In the genomic region with DNA sequence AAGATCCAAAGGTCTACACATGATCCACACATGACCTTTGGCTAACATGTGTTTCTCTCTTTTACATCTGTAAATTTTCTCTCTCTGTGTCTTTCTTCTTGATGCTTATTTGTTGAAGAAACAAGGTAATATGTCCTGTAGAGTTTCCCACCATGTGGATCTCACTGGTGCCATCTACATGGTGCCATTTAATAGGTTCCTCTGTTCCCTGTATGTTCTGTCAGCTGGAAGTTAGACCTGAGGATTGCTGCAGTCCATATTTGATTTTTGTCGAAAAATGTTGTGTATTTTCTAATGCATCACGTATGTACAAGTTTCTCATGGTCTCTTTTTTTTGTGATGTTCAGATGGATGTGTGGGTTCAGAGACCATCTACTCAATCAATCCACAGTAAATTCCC, we compare ENCODE assay signal across 37 cellular contexts. TPM values are rescaled to one million over a fixed set of nuclear protein-coding genes. Genes with fewer than 3 reads are reported as not detected.
"Had no signal": no experiment of that assay in that cellular context is flagged by ENCODE, and none has a peak within 500 bp of the region (broad histone marks: within the 10 kb centered on the region; RNA-seq: fewer than 3 reads in every experiment).

No MANE protein-coding gene starts in this region.

- H3K27me3 ChIP-seq: MG63 had no signal

- H3K36me3 ChIP-seq: MG63 had no signal

- H3K4me3 ChIP-seq: MG63 had no signal

- DNase-seq: Karpas-422, Kasumi-1, MG63, MM.1S, MV-4-11, NCI-H1048, NCI-H1092, NCI-H1092 treated with DMSO at 0.1 percent for 48 hours, NCI-H1105, NCI-H1105 treated with DMSO at 0.1 percent for 48 hours, NCI-H1417, NCI-H1417 treated with DMSO at 0.1 percent for 48 hours, NCI-H1436, NCI-H1436 treated with DMSO at 0.1 percent for 48 hours, NCI-H146, NCI-H1694, NCI-H1694 treated with DMSO at 0.1 percent for 48 hours, NCI-H187, NCI-H187 treated with DMSO at 0.1 percent for 48 hours, NCI-H1930, NCI-H2029, NCI-H2029 treated with DMSO at 0.1 percent for 48 hours, NCI-H2081, NCI-H2081 treated with DMSO at 0.1 percent for 48 hours, NCI-H2107, NCI-H2171, NCI-H2171 treated with DMSO at 0.1 percent for 48 hours, NCI-H2227 treated with DMSO at 0.1 percent for 48 hours, NCI-H226, NCI-H345, NCI-H446, NCI-H446 treated with DMSO at 0.1 percent for 48 hours, NCI-H510A, NCI-H510A treated with DMSO at 0.1 percent for 48 hours had no signal

- H3K9me3 ChIP-seq: MG63 had no signal

RNA-seq across cellular contexts. Expression of a gene that starts 30.0 kb away (rescaled TPM):
- total RNA-seq: LHCN-M2, M059J, NCI-H460 had no signal
